In the genomic region with DNA sequence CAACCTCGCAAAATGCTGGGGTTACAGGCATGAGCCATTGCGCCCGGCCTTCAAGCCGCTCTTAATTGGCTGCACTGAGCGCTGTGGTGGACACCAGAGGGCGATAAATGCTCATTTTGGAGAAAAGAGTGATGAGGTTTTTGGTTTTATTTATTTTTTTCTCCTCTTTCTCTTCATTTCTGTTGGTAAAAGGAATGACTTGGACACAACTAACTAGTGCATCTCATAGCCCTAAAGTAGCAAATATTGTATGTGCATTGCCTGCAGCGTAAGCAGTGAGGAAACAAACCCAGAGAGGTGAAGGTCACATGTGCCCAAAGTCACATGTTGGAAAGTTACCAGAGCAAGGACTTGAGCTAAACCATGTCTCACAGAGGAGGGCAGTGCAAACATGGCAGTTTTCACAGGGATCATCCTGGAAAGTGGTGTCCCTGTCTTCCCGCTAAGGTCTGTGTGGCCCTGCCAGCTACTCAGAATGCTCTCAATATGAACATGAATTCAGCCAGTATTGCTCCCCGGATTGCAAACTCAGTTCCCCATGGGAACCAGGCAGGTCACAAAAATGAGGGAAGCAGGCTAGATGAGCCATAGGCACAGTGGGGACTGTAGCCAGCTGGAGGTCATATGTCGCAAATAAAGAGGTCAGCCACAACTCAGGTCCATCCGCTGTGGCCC, we compare ENCODE assay signal across 2 cellular contexts.
TF ChIP-seq lines count a peak whose summit lies in the region.

No MANE protein-coding gene starts in this region.

TF ChIP-seq in HCT116, 20 proteins besides CTCF, POLR2A, EP300 and RAD21 (continued from another document):
- TF ChIP-seq, protein P1, sequence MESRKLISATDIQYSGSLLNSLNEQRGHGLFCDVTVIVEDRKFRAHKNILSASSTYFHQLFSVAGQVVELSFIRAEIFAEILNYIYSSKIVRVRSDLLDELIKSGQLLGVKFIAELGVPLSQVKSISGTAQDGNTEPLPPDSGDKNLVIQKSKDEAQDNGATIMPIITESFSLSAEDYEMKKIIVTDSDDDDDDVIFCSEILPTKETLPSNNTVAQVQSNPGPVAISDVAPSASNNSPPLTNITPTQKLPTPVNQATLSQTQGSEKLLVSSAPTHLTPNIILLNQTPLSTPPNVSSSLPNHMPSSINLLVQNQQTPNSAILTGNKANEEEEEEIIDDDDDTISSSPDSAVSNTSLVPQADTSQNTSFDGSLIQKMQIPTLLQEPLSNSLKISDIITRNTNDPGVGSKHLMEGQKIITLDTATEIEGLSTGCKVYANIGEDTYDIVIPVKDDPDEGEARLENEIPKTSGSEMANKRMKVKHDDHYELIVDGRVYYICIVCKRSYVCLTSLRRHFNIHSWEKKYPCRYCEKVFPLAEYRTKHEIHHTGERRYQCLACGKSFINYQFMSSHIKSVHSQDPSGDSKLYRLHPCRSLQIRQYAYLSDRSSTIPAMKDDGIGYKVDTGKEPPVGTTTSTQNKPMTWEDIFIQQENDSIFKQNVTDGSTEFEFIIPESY (IDR thresholded peaks at IDR 0.05; ENCODE audit: extremely low read depth, insufficient replicate concordance, low read length): no peak
- TF ChIP-seq, protein P2, sequence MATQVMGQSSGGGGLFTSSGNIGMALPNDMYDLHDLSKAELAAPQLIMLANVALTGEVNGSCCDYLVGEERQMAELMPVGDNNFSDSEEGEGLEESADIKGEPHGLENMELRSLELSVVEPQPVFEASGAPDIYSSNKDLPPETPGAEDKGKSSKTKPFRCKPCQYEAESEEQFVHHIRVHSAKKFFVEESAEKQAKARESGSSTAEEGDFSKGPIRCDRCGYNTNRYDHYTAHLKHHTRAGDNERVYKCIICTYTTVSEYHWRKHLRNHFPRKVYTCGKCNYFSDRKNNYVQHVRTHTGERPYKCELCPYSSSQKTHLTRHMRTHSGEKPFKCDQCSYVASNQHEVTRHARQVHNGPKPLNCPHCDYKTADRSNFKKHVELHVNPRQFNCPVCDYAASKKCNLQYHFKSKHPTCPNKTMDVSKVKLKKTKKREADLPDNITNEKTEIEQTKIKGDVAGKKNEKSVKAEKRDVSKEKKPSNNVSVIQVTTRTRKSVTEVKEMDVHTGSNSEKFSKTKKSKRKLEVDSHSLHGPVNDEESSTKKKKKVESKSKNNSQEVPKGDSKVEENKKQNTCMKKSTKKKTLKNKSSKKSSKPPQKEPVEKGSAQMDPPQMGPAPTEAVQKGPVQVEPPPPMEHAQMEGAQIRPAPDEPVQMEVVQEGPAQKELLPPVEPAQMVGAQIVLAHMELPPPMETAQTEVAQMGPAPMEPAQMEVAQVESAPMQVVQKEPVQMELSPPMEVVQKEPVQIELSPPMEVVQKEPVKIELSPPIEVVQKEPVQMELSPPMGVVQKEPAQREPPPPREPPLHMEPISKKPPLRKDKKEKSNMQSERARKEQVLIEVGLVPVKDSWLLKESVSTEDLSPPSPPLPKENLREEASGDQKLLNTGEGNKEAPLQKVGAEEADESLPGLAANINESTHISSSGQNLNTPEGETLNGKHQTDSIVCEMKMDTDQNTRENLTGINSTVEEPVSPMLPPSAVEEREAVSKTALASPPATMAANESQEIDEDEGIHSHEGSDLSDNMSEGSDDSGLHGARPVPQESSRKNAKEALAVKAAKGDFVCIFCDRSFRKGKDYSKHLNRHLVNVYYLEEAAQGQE (IDR thresholded peaks at IDR 0.05; ENCODE audit: low read depth): no peak
- TF ChIP-seq SIN3A (IDR thresholded peaks at IDR 0.05; ENCODE audit: low read depth): no peak
- TF ChIP-seq TCF7L2 (IDR thresholded peaks at IDR 0.05; ENCODE audit: borderline replicate concordance, extremely low read depth, insufficient read depth, insufficient read length): no peak
- TF ChIP-seq, protein P3, sequence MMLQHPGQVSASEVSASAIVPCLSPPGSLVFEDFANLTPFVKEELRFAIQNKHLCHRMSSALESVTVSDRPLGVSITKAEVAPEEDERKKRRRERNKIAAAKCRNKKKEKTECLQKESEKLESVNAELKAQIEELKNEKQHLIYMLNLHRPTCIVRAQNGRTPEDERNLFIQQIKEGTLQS (IDR thresholded peaks at IDR 0.05): no peak
- TF ChIP-seq EZH2phosphoT487 (IDR thresholded peaks at IDR 0.05; ENCODE audit: borderline replicate concordance): no peak
- TF ChIP-seq CBX3 (IDR thresholded peaks at IDR 0.05; ENCODE audit: low read depth): 0 out of 2 replicates have a peak, but pooled peaks have one; percentile 19
- TF ChIP-seq SRF (IDR thresholded peaks at IDR 0.05; ENCODE audit: low read depth): no peak
- no peak for TF ChIP-seq ZNF274 (IDR thresholded peaks at IDR 0.05; ENCODE audit: low read depth, low read length)
- TF ChIP-seq, protein P4, sequence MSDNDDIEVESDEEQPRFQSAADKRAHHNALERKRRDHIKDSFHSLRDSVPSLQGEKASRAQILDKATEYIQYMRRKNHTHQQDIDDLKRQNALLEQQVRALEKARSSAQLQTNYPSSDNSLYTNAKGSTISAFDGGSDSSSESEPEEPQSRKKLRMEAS (IDR thresholded peaks at IDR 0.05): peak; percentile 79
- no peak for TF ChIP-seq EGR1 (IDR thresholded peaks at IDR 0.05; ENCODE audit: low read depth)
- no peak for TF ChIP-seq ZFX (IDR thresholded peaks at IDR 0.05)
TF ChIP-seq in HCT116: peak in this region for 3.

TF ChIP-seq in neural cell, 6 proteins besides CTCF, POLR2A, EP300 and RAD21 (continued from another document):
- TF ChIP-seq POLR2AphosphoS5 (IDR thresholded peaks at IDR 0.05): no peak
